Comparison of ENCODE assay signal across 8 cellular contexts in the genomic region with DNA sequence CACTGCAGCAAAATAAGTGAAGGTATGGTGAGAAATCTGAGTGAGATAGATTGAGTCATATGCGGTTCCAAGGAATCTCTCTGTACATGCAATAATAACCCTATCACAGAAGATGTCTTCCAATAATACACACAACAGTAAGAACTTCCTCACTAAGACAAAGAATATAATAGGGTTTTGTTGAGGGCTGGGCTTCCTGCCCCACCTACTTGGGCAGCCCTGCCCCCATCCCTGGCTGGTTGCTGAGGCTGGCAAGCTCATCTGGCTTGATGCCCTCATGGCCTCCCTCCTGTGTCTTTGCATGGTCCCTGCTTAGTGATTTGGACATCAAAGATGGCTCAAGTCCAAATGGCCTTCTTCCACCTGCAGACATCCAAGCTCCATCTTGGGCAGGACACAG. TPM values are rescaled to one million over a fixed set of nuclear protein-coding genes. Genes with fewer than 3 reads are reported as not detected.
A peak's percentile ranks its signal among the peaks of the same experiment; 100 is the strongest.
DNase-seq lines count a peak whose midpoint lies in the region; ATAC-seq, FAIRE-seq and TF ChIP-seq lines count a peak whose summit lies in the region.

No MANE protein-coding gene starts in this region.

- H3K36me3 ChIP-seq in BE2C: no peaks in the 10 kb centered on the region

- no peak for FAIRE-seq in RCC 7860 (lab: Jason Lieb, UNC)

- peak; percentile 14 for DNase-seq in BE2C
- peak; percentile 27 for DNase-seq in KBM-7
- DNase-seq in activated naive CD4-positive, alpha-beta T cell treated with anti-CD3 and anti-CD28 coated beads, Interleukin-2, amount 50 U/mL, for 16 hours: peak; percentile 24
- DNase-seq in hypothalamus (lab: John Stamatoyannopoulos, UW): peak in 49 of 51 donors; percentile 0 to 88 (median 49)
- DNase-seq in CD1c-positive myeloid dendritic cell (ENCODE audit: extremely low spot score): no peak
- no peak for DNase-seq in T-helper 9 cell
- no peak for DNase-seq in RCC 7860 (ENCODE audit: low spot score)

- no peaks in the 10 kb centered on the region for H3K27me3 ChIP-seq in BE2C

- ATAC-seq in HG02678 (IDR thresholded peaks at IDR 0.05; ENCODE audit: unreplicated experiment): no peak

- H3K4me3 ChIP-seq in BE2C (ENCODE audit: low read depth, low read length): no peak overlapping the region

- H3K9me3 ChIP-seq in BE2C: no peaks in the 10 kb centered on the region

- in situ Hi-C loops in KBM-7 (cut with MboI; ENCODE audit: low pct_unique_long_range_greater_than_20kb, low sequenced_read_pairs): loop anchor here (25.0 kb wide), 2 partner anchors 365 to 515 kb away; partner anchors contain the start of gene TCEANC

- peaks cover 14% of the 10 kb centered on the region for H3K4me1 ChIP-seq in BE2C

- no peak for TF ChIP-seq CTCF in BE2C (IDR thresholded peaks at IDR 0.05; ENCODE audit: low read depth, low read length)

RNA-seq across cellular contexts. Expression of gene GEMIN8, which starts 2.7 kb away (rescaled TPM):
- polyA plus RNA-seq in BE2C (2012; ENCODE audit: insufficient read depth, insufficient read length, low read depth): 42.9 TPM

Comparison
In these comparisons a context has a peak if more than half of its experiments do, and no peak if none do; other contexts are left out.
1. DNase-seq: peak in BE2C (single experiment), KBM-7 (single experiment), activated naive CD4-positive, alpha-beta T cell treated with anti-CD3 and anti-CD28 coated beads, Interleukin-2, amount 50 U/mL, for 16 hours (single experiment) and hypothalamus (49 of 51); none in CD1c-positive myeloid dendritic cell (single experiment), T-helper 9 cell (single experiment) and RCC 7860 (single experiment).